1 cellular context compared by ENCODE assay signal in genomic region chr12:124544983-124545382, GRCh38.
TF ChIP-seq lines count a peak whose summit lies in the region.

No MANE protein-coding gene starts in this region.

TF ChIP-seq in IMR-90, 13 proteins besides CTCF, POLR2A, EP300 and RAD21 (continued from another document):
- TF ChIP-seq NFE2L2 (IDR thresholded peaks at IDR 0.05; ENCODE audit: low read depth, low read length) (no peak), RCOR1 (IDR thresholded peaks at IDR 0.05; ENCODE audit: insufficient replicate concordance, low read length) (no peak)
